ENCODE assay signal across 8 cellular contexts in genomic region chr5:177497297-177498012, GRCh38. TPM values are rescaled to one million over a fixed set of nuclear protein-coding genes. Genes with fewer than 3 reads are reported as not detected.
A peak's percentile ranks its signal among the peaks of the same experiment; 100 is the strongest.
DNase-seq lines count a peak whose midpoint lies in the region; ATAC-seq, FAIRE-seq and TF ChIP-seq lines count a peak whose summit lies in the region.

TSS of gene PDLIM7 (minus strand) at chr5:177497604. CDS start at chr5:177496512, 1,092 bp downstream.

- ATAC-seq in HG02884 (IDR thresholded peaks at IDR 0.05; ENCODE audit: unreplicated experiment): peak; percentile 67
- peak; percentile 83 to 86 (median 84) for ATAC-seq in psoas muscle

- H3K4me1 ChIP-seq in left ventricle myocardium inferior (peaks cover 83% of the 10 kb centered on the region), psoas muscle (peaks cover 33% of the 10 kb centered on the region)

- peak within 1 kb of the TSS; percentile 85 for H3K4me3 Mint-ChIP-seq in T-helper 1 cell treated with Interleukin-12 subunit alpha and Interleukin-12 subunit beta and Interleukin-4 antibody, amounts not matched to agents 30 μg/mL and 1 μg/mL, for 36 hours

- intact Hi-C loops in left ventricle myocardium inferior (cut with micrococcal nuclease) (no loop called here), psoas muscle (cut with DNase I) (no loop called here)

- H3K27ac ChIP-seq in left ventricle myocardium inferior (replicated peaks) (peak within 1 kb of the TSS; percentile 95), psoas muscle (peak within 1 kb of the TSS; percentile 94)

- no peaks in the 10 kb centered on the region for H3K9me3 Mint-ChIP-seq in T-helper 1 cell treated with Interleukin-12 subunit alpha and Interleukin-12 subunit beta and Interleukin-4 antibody, amounts not matched to agents 30 μg/mL and 1 μg/mL, for 36 hours

- H3K36me3 Mint-ChIP-seq in T-helper 1 cell treated with Interleukin-12 subunit alpha and Interleukin-12 subunit beta and Interleukin-4 antibody, amounts not matched to agents 30 μg/mL and 1 μg/mL, for 36 hours (ENCODE audit: low read depth): peaks cover 3% of the 10 kb centered on the region

- peak within 1 kb of the TSS; percentile 81 for H3K27ac Mint-ChIP-seq in T-helper 1 cell treated with Interleukin-12 subunit alpha and Interleukin-12 subunit beta and Interleukin-4 antibody, amounts not matched to agents 30 μg/mL and 1 μg/mL, for 36 hours

- H3K4me1 Mint-ChIP-seq in T-helper 1 cell treated with Interleukin-12 subunit alpha and Interleukin-12 subunit beta and Interleukin-4 antibody, amounts not matched to agents 30 μg/mL and 1 μg/mL, for 36 hours (ENCODE audit: low read depth): peaks cover 27% of the 10 kb centered on the region

- in situ Hi-C loops in GM13977 (cut with MboI; ENCODE audit: low pct_unique_long_range_greater_than_20kb, low sequenced_read_pairs, unreplicated experiment): no loop called here

- H3K27me3 ChIP-seq in left ventricle myocardium inferior (ENCODE audit: low read depth) (no peaks in the 10 kb centered on the region), psoas muscle (ENCODE audit: insufficient read depth in 3 of 3, low read length in 2 of 3) (no peaks in the 10 kb centered on the region)

- no peak for FAIRE-seq in urothelium cell line (lab: Jason Lieb, UNC)

- WGBS in psoas muscle, 3 donors: 0 to 1% (median 0%) methylated on average over 49 to 72 of the region's 72 CpGs

- TF ChIP-seq CTCF in GM13977 (IDR thresholded peaks at IDR 0.05; ENCODE audit: extremely low read depth, insufficient read depth, missing control alignments) (no peak), left ventricle myocardium inferior (IDR thresholded peaks at IDR 0.05; ENCODE audit: borderline replicate concordance) (peak; percentile 36), psoas muscle (IDR thresholded peaks at IDR 0.05) (no peak)

- H3K4me3 ChIP-seq in left ventricle myocardium inferior (peak within 1 kb of the TSS; percentile 96), psoas muscle (peak within 1 kb of the TSS; percentile 85)

- peaks cover 24% of the 10 kb centered on the region for H3K27me3 Mint-ChIP-seq in T-helper 1 cell treated with Interleukin-12 subunit alpha and Interleukin-12 subunit beta and Interleukin-4 antibody, amounts not matched to agents 30 μg/mL and 1 μg/mL, for 36 hours (ENCODE audit: low read depth)

- H3K36me3 ChIP-seq in left ventricle myocardium inferior (peaks cover 7% of the 10 kb centered on the region), psoas muscle (ENCODE audit: insufficient read depth in 1 of 2, low read depth in 1 of 2) (peaks cover 0 to 22% of the 10 kb centered on the region in 2 donors)

- DNase-seq in GM13977 (ENCODE audit: low spot score) (peak; percentile 99), NCI-H1694 (lab: John Stamatoyannopoulos, UW) (peak; percentile 82), amniotic stem cell (lab: John Stamatoyannopoulos, UW) (peak; percentile 94), left ventricle myocardium inferior (peak; percentile 96), psoas muscle (peak; percentile 96 to 98), urothelium cell line (ENCODE audit: low spot score) (peak; percentile 98)

- H3K9me3 ChIP-seq in left ventricle myocardium inferior (replicated peaks): no peaks in the 10 kb centered on the region
- no peaks in the 10 kb centered on the region for H3K9me3 ChIP-seq in psoas muscle

RNA-seq across cellular contexts. Expression of gene PDLIM7, which starts in this region (rescaled TPM):
- total RNA-seq in left ventricle myocardium inferior: 54.4 TPM
- 100 to 1,000 TPM; 134 to 221 (median 161) TPM for total RNA-seq in psoas muscle
- polyA plus RNA-seq in psoas muscle: 100 to 1,000 TPM; 174 to 254 (median 221) TPM

Comparison
In these comparisons a context has a peak if more than half of its experiments do, and no peak if none do; other contexts are left out.
1. Peak in every context shown above with its lines: DNase-seq, ATAC-seq, H3K4me3 ChIP-seq and H3K27ac ChIP-seq.